Comparison of ENCODE assay signal across 19 cellular contexts in the genomic region with DNA sequence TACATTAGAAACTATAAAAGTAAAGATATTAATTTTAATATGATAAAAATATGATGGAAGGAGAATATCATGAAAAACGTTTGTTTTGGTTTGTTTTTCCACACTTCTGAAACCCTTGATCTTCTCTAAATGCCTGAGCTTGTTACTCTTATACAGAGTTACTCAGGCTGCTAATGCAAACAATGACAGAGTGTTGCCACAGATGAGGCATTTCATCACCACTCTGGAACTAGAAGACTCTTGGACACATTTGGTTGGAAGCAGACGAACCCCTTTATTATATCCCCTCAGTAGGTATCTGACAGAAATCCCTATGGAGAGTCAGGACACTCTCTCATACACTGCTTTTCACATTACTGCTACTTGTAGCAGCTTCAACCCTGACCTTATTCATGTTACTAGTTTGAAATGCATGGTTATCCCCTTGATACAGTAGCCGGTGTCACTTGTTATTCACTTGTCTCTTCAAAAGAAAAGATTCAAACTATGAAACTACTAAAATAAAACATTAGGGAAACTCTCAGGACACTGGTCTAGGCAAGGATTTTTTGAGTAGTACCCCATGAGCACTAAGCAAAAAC.
DNase-seq lines count a peak whose midpoint lies in the region; ATAC-seq, FAIRE-seq and TF ChIP-seq lines count a peak whose summit lies in the region.
"Had no signal": no experiment of that assay in that cellular context is flagged by ENCODE, and none has a peak within 500 bp of the region (broad histone marks: within the 10 kb centered on the region; RNA-seq: fewer than 3 reads in every experiment).

No MANE protein-coding gene starts in this region.

- H3K4me3 ChIP-seq in SK-N-SH (ENCODE audit: low read depth in 2 of 2, low read length in 1 of 2): no peak overlapping the region
- no peak overlapping the region for H3K4me3 ChIP-seq in astrocyte (ENCODE audit: insufficient read depth, low read depth, low read length)
- H3K4me3 ChIP-seq in hepatocyte: no peak overlapping the region
- no peak overlapping the region for H3K4me3 ChIP-seq in smooth muscle cell
- H3K4me3 ChIP-seq in lower leg skin (ENCODE audit: low read depth, poor library complexity, severe bottlenecking): no peak overlapping the region

- peaks cover 9% of the 10 kb centered on the region for H3K36me3 Mint-ChIP-seq in astrocyte (ENCODE audit: low read depth, unreplicated experiment)
- H3K36me3 Mint-ChIP-seq: naive B cell had no signal

- no peak overlapping the region for H3K4me3 Mint-ChIP-seq in astrocyte (ENCODE audit: unreplicated experiment)
- H3K4me3 Mint-ChIP-seq: activated T-cell treated with anti-CD3 and anti-CD28 coated beads, Interleukin-2, amount 50 U/mL, for 72 hours; immature natural killer cell; naive B cell had no signal

- no peak overlapping the region for H2AFZ ChIP-seq in SK-N-SH (ENCODE audit: low read depth)
- no peak overlapping the region for H2AFZ ChIP-seq in astrocyte (ENCODE audit: low read depth, low read length)
- no peak overlapping the region for H2AFZ ChIP-seq in hepatocyte
- H2AFZ ChIP-seq in smooth muscle cell (ENCODE audit: low read depth): no peak overlapping the region

- DNase-seq in SK-N-SH (no peak), astrocyte (ENCODE audit: low read depth) (peak; percentile 69), hepatocyte (ENCODE audit: low spot score) (peak; percentile 22), smooth muscle cell (lab: John Stamatoyannopoulos, UW; ENCODE audit: unreplicated experiment) (no peak), HuH-7.5 (ENCODE audit: low spot score) (no peak), NCI-H526 treated with DMSO at 0.1 percent for 48 hours (lab: John Stamatoyannopoulos, UW) (no peak), lower leg skin (ENCODE audit: low spot score in 2 of 2) (no peak)
- DNase-seq: activated CD4-positive, CD25-positive, alpha-beta regulatory T cell; activated T-cell treated with anti-CD3 and anti-CD28 coated beads, Interleukin-2, amount 50 U/mL, for 72 hours; DMS153; GOT3; immature natural killer cell; naive B cell; NCI-H1105 treated with DMSO at 0.1 percent for 48 hours; SW 1271 had no signal

- H3K4me1 ChIP-seq in SK-N-SH (ENCODE audit: control insufficient read depth in 1 of 2, insufficient read depth in 2 of 2, low read depth in 1 of 2, low read length in 1 of 2) (peaks cover 0 to 4% of the 10 kb centered on the region in 2 experiments; a peak in 2 of 4 replicates), astrocyte (ENCODE audit: insufficient read depth, low read length) (peaks cover 5% of the 10 kb centered on the region), hepatocyte (ENCODE audit: insufficient read depth) (no peaks in the 10 kb centered on the region), smooth muscle cell (ENCODE audit: low read depth) (no peaks in the 10 kb centered on the region)

- CTCF ChIA-PET in SK-N-SH (lab: Yijun Ruan, JAX): interaction anchor here (1.2 kb wide), 1 partner anchor 9 kb away, joined by 4 read pairs; no protein-coding TSS in a partner anchor

- TF ChIP-seq POLR2A in lower leg skin (IDR thresholded peaks at IDR 0.05): no peak

- TF ChIP-seq EP300 in SK-N-SH (IDR thresholded peaks at IDR 0.05; ENCODE audit: borderline replicate concordance in 1 of 2, low read depth in 1 of 2, low read length in 1 of 2): no peak

- H3F3A ChIP-seq in SK-N-SH (replicated peaks; ENCODE audit: insufficient read depth): no peaks in the 10 kb centered on the region
- no peaks in the 10 kb centered on the region for H3F3A ChIP-seq in smooth muscle cell (ENCODE audit: low read depth)

- peaks cover 36% of the 10 kb centered on the region for H3K4me1 Mint-ChIP-seq in astrocyte (ENCODE audit: low read depth, unreplicated experiment)
- H3K4me1 Mint-ChIP-seq: naive B cell had no signal

- H3K9me3 ChIP-seq in SK-N-SH (no peaks in the 10 kb centered on the region; the same call in 1 of the 2 replicates), astrocyte (ENCODE audit: insufficient read depth, low read depth, low read length) (no peaks in the 10 kb centered on the region), hepatocyte (ENCODE audit: low read depth) (no peaks in the 10 kb centered on the region), smooth muscle cell (replicated peaks; ENCODE audit: low read depth) (no peaks in the 10 kb centered on the region)

- no peaks in the 10 kb centered on the region for H3K9me2 ChIP-seq in SK-N-SH
- H3K9me2 ChIP-seq in hepatocyte (replicated peaks; ENCODE audit: insufficient read depth): no peaks in the 10 kb centered on the region

- peaks cover 3% of the 10 kb centered on the region; the same call in 1 of the 2 replicates for H3K79me2 ChIP-seq in SK-N-SH (ENCODE audit: insufficient read depth)
- peaks cover 23% of the 10 kb centered on the region for H3K79me2 ChIP-seq in astrocyte (ENCODE audit: insufficient read depth, low read length)
- peaks cover 57% of the 10 kb centered on the region for H3K79me2 ChIP-seq in hepatocyte
- peaks cover 8% of the 10 kb centered on the region for H3K79me2 ChIP-seq in smooth muscle cell (ENCODE audit: low read depth)

- no peaks in the 10 kb centered on the region for H3K36me3 ChIP-seq in SK-N-SH (replicated peaks in 1 of 2; ENCODE audit: control insufficient read depth in 1 of 2, insufficient read depth in 2 of 2, low read length in 1 of 2)
- no peaks in the 10 kb centered on the region for H3K36me3 ChIP-seq in astrocyte (ENCODE audit: insufficient read depth, low read length)
- no peaks in the 10 kb centered on the region for H3K36me3 ChIP-seq in hepatocyte (replicated peaks; ENCODE audit: insufficient read depth, low read depth)
- no peaks in the 10 kb centered on the region for H3K36me3 ChIP-seq in smooth muscle cell (ENCODE audit: low read depth)

- no peak overlapping the region for H3K4me2 ChIP-seq in SK-N-SH
- H3K4me2 ChIP-seq in astrocyte (ENCODE audit: low read length): peak overlapping the region; percentile 24
- H3K4me2 ChIP-seq in hepatocyte: no peak overlapping the region
- no peak overlapping the region for H3K4me2 ChIP-seq in smooth muscle cell

- FAIRE-seq in astrocyte (lab: Jason Lieb, UNC): peak; percentile 43
- FAIRE-seq: endothelial cell of umbilical vein, GM12892, GM19239 had no signal

- intact Hi-C loops in lower leg skin (cut with DNase I; ENCODE audit: low total_unique reads): no loop called here

- no peaks in the 10 kb centered on the region for H3K9me3 Mint-ChIP-seq in astrocyte (ENCODE audit: unreplicated experiment)

- 81% methylated on average over 3 of the region's 3 CpGs for WGBS in SK-N-SH (ENCODE audit: low lambda C conversion rate)
- 63% methylated on average over 3 of the region's 3 CpGs for WGBS in hepatocyte (ENCODE audit: low lambda C conversion rate, missing lambda C conversion rate)
- WGBS in smooth muscle cell (ENCODE audit: low lambda C conversion rate): 55% methylated on average over 3 of the region's 3 CpGs
- 71 to 76% methylated on average over 3 of the region's 3 CpGs for WGBS in lower leg skin, 2 donors

- TF ChIP-seq RAD21 in SK-N-SH (IDR thresholded peaks at IDR 0.05; ENCODE audit: low read length): no peak

- H3K27me3 Mint-ChIP-seq in astrocyte (ENCODE audit: low read depth, unreplicated experiment): no peaks in the 10 kb centered on the region
- H3K27me3 Mint-ChIP-seq: naive B cell had no signal

- POLR2A ChIA-PET in SK-N-SH (lab: Yijun Ruan, JAX): no interaction called here

- H3K27ac ChIP-seq in SK-N-SH (ENCODE audit: low read depth in 2 of 2, low read length in 1 of 2) (no peak overlapping the region), astrocyte (ENCODE audit: low read depth, low read length) (peak overlapping the region; percentile 55), hepatocyte (peak overlapping the region; percentile 2), smooth muscle cell (ENCODE audit: low read depth) (peak overlapping the region; percentile 23)

- TF ChIP-seq CTCF in SK-N-SH (IDR thresholded peaks at IDR 0.05): no peak
- no peak for TF ChIP-seq CTCF in astrocyte (IDR thresholded peaks at IDR 0.05; ENCODE audit: insufficient read depth, low read depth, low read length)
- no peak for TF ChIP-seq CTCF in hepatocyte (IDR thresholded peaks at IDR 0.05; ENCODE audit: poor library complexity)
- TF ChIP-seq CTCF in smooth muscle cell (IDR thresholded peaks at IDR 0.05; ENCODE audit: borderline replicate concordance, insufficient read depth, poor library complexity, severe bottlenecking): no peak
- TF ChIP-seq CTCF in lower leg skin (IDR thresholded peaks at IDR 0.05): no peak

- H3K27me3 ChIP-seq in SK-N-SH (ENCODE audit: insufficient read depth) (no peaks in the 10 kb centered on the region), astrocyte (ENCODE audit: insufficient read depth, low read length) (no peaks in the 10 kb centered on the region), hepatocyte (no peaks in the 10 kb centered on the region), smooth muscle cell (ENCODE audit: low read depth) (no peaks in the 10 kb centered on the region)

- no peaks in the 10 kb centered on the region for H4K20me1 ChIP-seq in SK-N-SH (ENCODE audit: insufficient read depth)
- no peaks in the 10 kb centered on the region for H4K20me1 ChIP-seq in astrocyte (ENCODE audit: insufficient read depth, low read length)
- H4K20me1 ChIP-seq in hepatocyte (ENCODE audit: insufficient read depth, poor library complexity, severe bottlenecking): no peaks in the 10 kb centered on the region
- no peaks in the 10 kb centered on the region for H4K20me1 ChIP-seq in smooth muscle cell (ENCODE audit: low read depth)

- H3K9ac ChIP-seq in SK-N-SH (no peak overlapping the region), astrocyte (ENCODE audit: low read length) (peak overlapping the region; percentile 32), smooth muscle cell (ENCODE audit: low read depth) (no peak overlapping the region)

- H3K27ac Mint-ChIP-seq in astrocyte (ENCODE audit: unreplicated experiment): peak overlapping the region; percentile 71
- H3K27ac Mint-ChIP-seq: activated T-cell treated with anti-CD3 and anti-CD28 coated beads, Interleukin-2, amount 50 U/mL, for 72 hours; immature natural killer cell; naive B cell had no signal

- peak; percentile 42; the same call in 2 of the 3 replicates for ATAC-seq in SK-N-SH treated with all-trans-retinoic acid at 6 μM for 48 hours
- ATAC-seq: activated T-cell treated with anti-CD3 and anti-CD28 coated beads, Interleukin-2, amount 50 U/mL, for 72 hours had no signal

TF ChIP-seq in SK-N-SH treated with all-trans-retinoic acid at 6 μM for 48 hours, 23 proteins besides CTCF, POLR2A, EP300 and RAD21 (continues in another document):
- no peak for TF ChIP-seq ISL1 (CRISPR knock-in tag; IDR thresholded peaks at IDR 0.05)
- no peak for TF ChIP-seq RARB (CRISPR knock-in tag; IDR thresholded peaks at IDR 0.05)
- no peak for TF ChIP-seq CSDC2 (CRISPR knock-in tag; IDR thresholded peaks at IDR 0.05)
- no peak for TF ChIP-seq GLIS3 (CRISPR knock-in tag; IDR thresholded peaks at IDR 0.05)
- TF ChIP-seq ZNF8 (CRISPR knock-in tag; IDR thresholded peaks at IDR 0.05): no peak
- TF ChIP-seq TCF4 (CRISPR knock-in tag; IDR thresholded peaks at IDR 0.05; ENCODE audit: borderline replicate concordance): no peak

TF ChIP-seq in SK-N-SH, 30 proteins besides CTCF, POLR2A, EP300 and RAD21:
- TF ChIP-seq FOXM1 (IDR thresholded peaks at IDR 0.05; ENCODE audit: low read depth): no peak

Comparison
In these comparisons a context has a peak if more than half of its experiments do, and no peak if none do; other contexts are left out.
1. DNase-seq: peak in astrocyte (single experiment) and hepatocyte (single experiment); none in SK-N-SH (single experiment), smooth muscle cell (single experiment), HuH-7.5 (single experiment), NCI-H526 treated with DMSO at 0.1 percent for 48 hours (single experiment) and lower leg skin (0 of 2).
2. H3K27ac ChIP-seq: peak in astrocyte (single experiment), hepatocyte (single experiment) and smooth muscle cell (single experiment); none in SK-N-SH (0 of 2).